ENCODE assay signal across 23 cellular contexts in genomic region chr19:23304238-23304637, GRCh38. TPM values are rescaled to one million over a fixed set of nuclear protein-coding genes. Genes with fewer than 3 reads are reported as not detected.
DNase-seq lines count a peak whose midpoint lies in the region; ATAC-seq, FAIRE-seq and TF ChIP-seq lines count a peak whose summit lies in the region.
"Had no signal": no experiment of that assay in that cellular context is flagged by ENCODE, and none has a peak within 500 bp of the region (broad histone marks: within the 10 kb centered on the region; RNA-seq: fewer than 3 reads in every experiment).

No MANE protein-coding gene starts in this region.

- no peaks in the 10 kb centered on the region for H3K36me3 ChIP-seq in right atrium auricular region
- H3K36me3 ChIP-seq in GM12878 (ENCODE audit: control insufficient read depth in 2 of 2, insufficient read depth in 2 of 2, low read length in 1 of 2): no peaks in the 10 kb centered on the region
- H3K36me3 ChIP-seq in H1 (ENCODE audit: control insufficient read depth in 2 of 4, insufficient read depth in 4 of 4, low read length in 3 of 4): no peaks in the 10 kb centered on the region
- H3K36me3 ChIP-seq: BE2C, BLaER1 had no signal

- no peaks in the 10 kb centered on the region for H3K79me1 ChIP-seq in H1 (ENCODE audit: low read depth, low read length)

- no peaks in the 10 kb centered on the region for H3K27me3 ChIP-seq in right atrium auricular region
- no peaks in the 10 kb centered on the region for H3K27me3 ChIP-seq in GM12878 (replicated peaks in 1 of 2; ENCODE audit: control insufficient read depth in 2 of 2, insufficient read depth in 2 of 2, low read length in 1 of 2)
- H3K27me3 ChIP-seq in H1 (replicated peaks in 1 of 4; ENCODE audit: control insufficient read depth in 3 of 4, extremely low read depth in 1 of 4, insufficient read depth in 3 of 4, low read length in 3 of 4): peaks cover 0 to 1% (median 0%) of the 10 kb centered on the region in 4 experiments; a peak in 1 of 7 replicates
- H3K27me3 ChIP-seq: BE2C, BLaER1 had no signal

- H3K4me1 ChIP-seq in right atrium auricular region: no peaks in the 10 kb centered on the region
- H3K4me1 ChIP-seq in A549: no peaks in the 10 kb centered on the region
- H3K4me1 ChIP-seq in GM12878 (ENCODE audit: control insufficient read depth, insufficient read depth, low read length): no peaks in the 10 kb centered on the region
- H3K4me1 ChIP-seq in H1 (replicated peaks in 1 of 4; ENCODE audit: control insufficient read depth in 3 of 4, insufficient read depth in 4 of 4, low read length in 3 of 4): no peaks in the 10 kb centered on the region
- H3K4me1 ChIP-seq: BE2C, BLaER1 had no signal

- no peak overlapping the region for H2BK20ac ChIP-seq in H1 (ENCODE audit: low read length)

- CTCF ChIA-PET in A549 (lab: Yijun Ruan, JAX): no interaction called here
- CTCF ChIA-PET in GM12878 (lab: Yijun Ruan, JAX): no interaction called here
- CTCF ChIA-PET in H1 (lab: Charles Lee; ENCODE audit: partially characterized antibody): no interaction called here

- FAIRE-seq in A549 (lab: Jason Lieb, UNC) (no peak), GM12878 (lab: Jason Lieb, UNC) (no peak), H1 (lab: Jason Lieb, UNC) (no peak)
- FAIRE-seq: GM12891 had no signal

- SMC1A ChIA-PET in GM12878 (lab: Charles Lee; ENCODE audit: uncharacterized antibody, unreplicated experiment): no interaction called here

- in situ Hi-C loops in GM12878 (cut with MboI): no loop called here

- TF ChIP-seq POLR2A in A549 (IDR thresholded peaks at IDR 0.05; ENCODE audit: low read length) (no peak), GM12878 (IDR thresholded peaks at IDR 0.05; ENCODE audit: low read depth, low read length) (no peak), H1 (IDR thresholded peaks at IDR 0.05; ENCODE audit: control extremely low read depth in 1 of 2, low read depth in 2 of 2, low read length in 2 of 2) (no peak)

- intact Hi-C loops in Right ventricle myocardium inferior (cut with DNase I) (no loop called here), GM12878 (cut with micrococcal nuclease; ENCODE audit: unreplicated experiment) (no loop called here)

- no peak overlapping the region for H2AFZ ChIP-seq in GM12878 (ENCODE audit: control insufficient read depth, low read depth, low read length)
- no peak overlapping the region for H2AFZ ChIP-seq in H1 (ENCODE audit: low read length)

- DNase-seq in right atrium auricular region (ENCODE audit: low spot score) (peak; percentile 21), Right ventricle myocardium inferior (ENCODE audit: missing footprints) (no peak), A549 (ENCODE audit: low read depth in 1 of 2, low spot score in 1 of 2) (no peak), GM12878 (ENCODE audit: low read depth, low spot score) (no peak), H1 (ENCODE audit: low read depth in 1 of 2, low spot score in 2 of 2) (no peak), dermis blood vessel endothelial cell (no peak)
- DNase-seq: ACHN; BE2C; C1 segment of cervical spinal cord; CD4-positive, alpha-beta memory T cell; CD4-positive, CD25-positive, alpha-beta regulatory T cell; CD8-positive, alpha-beta memory T cell; COR-L47; DMS 273 treated with DMSO at 0.1 percent for 48 hours; DMS153; DMS53; DND-41; EL; GDM1 had no signal

- no peak overlapping the region for H2BK15ac ChIP-seq in H1 (ENCODE audit: low read length)

- no peak overlapping the region for H4K8ac ChIP-seq in H1 (ENCODE audit: extremely low read depth, insufficient read depth, low read length)

- H3K23me2 ChIP-seq in H1 (ENCODE audit: low read depth, low read length): no peaks in the 10 kb centered on the region

- TF ChIP-seq EP300 in A549 (IDR thresholded peaks at IDR 0.05) (no peak), GM12878 (IDR thresholded peaks at IDR 0.05; ENCODE audit: borderline replicate concordance in 1 of 2, control insufficient read depth in 1 of 2, low read depth in 2 of 2, low read length in 2 of 2) (no peak), H1 (IDR thresholded peaks at IDR 0.05; ENCODE audit: borderline replicate concordance in 1 of 2, low read depth in 2 of 2, low read length in 2 of 2) (no peak)

- no peak overlapping the region for H2BK12ac ChIP-seq in H1 (ENCODE audit: low read depth, low read length)

- no peak overlapping the region for H2BK5ac ChIP-seq in H1 (ENCODE audit: low read depth, low read length)

- no peak overlapping the region for H2AK5ac ChIP-seq in H1 (ENCODE audit: low read depth, low read length)

- H3K27ac ChIP-seq in right atrium auricular region (no peak overlapping the region), A549 (no peak overlapping the region), GM12878 (ENCODE audit: control insufficient read depth, insufficient read depth) (no peak overlapping the region), H1 (ENCODE audit: low read depth, low read length) (no peak overlapping the region)
- H3K27ac ChIP-seq: 22Rv1, BLaER1 had no signal

- H3K4me2 ChIP-seq in A549: no peak overlapping the region
- no peak overlapping the region for H3K4me2 ChIP-seq in GM12878 (ENCODE audit: control insufficient read depth, insufficient read depth)
- H3K4me2 ChIP-seq in H1 (ENCODE audit: insufficient read depth in 1 of 2, low read depth in 2 of 2, low read length in 2 of 2): no peak overlapping the region
- H3K4me2 ChIP-seq: BLaER1 had no signal

- H3K4me3 ChIP-seq in right atrium auricular region: no peak overlapping the region
- H3K4me3 ChIP-seq in A549: no peak overlapping the region
- peak overlapping the region; percentile 11; the same call in 1 of the 2 replicates for H3K4me3 ChIP-seq in GM12878
- H3K4me3 ChIP-seq in H1 (ENCODE audit: extremely low read depth in 1 of 4, insufficient read depth in 2 of 4, low read depth in 3 of 4, low read length in 4 of 4): no peak overlapping the region
- H3K4me3 ChIP-seq: BLaER1 had no signal

- no peak overlapping the region for H3K4ac ChIP-seq in H1 (replicated peaks; ENCODE audit: insufficient read length, low read depth, low read length)

- H3K23ac ChIP-seq in H1 (ENCODE audit: insufficient read length): no peak overlapping the region

- H3K18ac ChIP-seq in H1 (ENCODE audit: extremely low read depth, low read length): no peak overlapping the region

- H3K79me2 ChIP-seq in GM12878 (ENCODE audit: control insufficient read depth, insufficient read depth, low read length) (no peaks in the 10 kb centered on the region), H1 (ENCODE audit: control insufficient read depth in 1 of 2, insufficient read depth in 2 of 2, low read length in 2 of 2) (no peaks in the 10 kb centered on the region)

- no peak overlapping the region for H3K56ac ChIP-seq in H1 (replicated peaks; ENCODE audit: insufficient read length, low read depth, low read length)

- TF ChIP-seq CTCF in right atrium auricular region (IDR thresholded peaks at IDR 0.05) (no peak), A549 (IDR thresholded peaks at IDR 0.05) (no peak), GM12878 (IDR thresholded peaks at IDR 0.05 in 2 of 3, conservative IDR thresholded peaks at IDR 0.05 in 1 of 3; ENCODE audit: control insufficient read depth in 2 of 3, extremely low read depth in 1 of 3, insufficient read depth in 1 of 3, low read depth in 3 of 3, low read length in 3 of 3) (no peak), H1 (IDR thresholded peaks at IDR 0.05; ENCODE audit: control extremely low read depth in 1 of 3, insufficient read depth in 1 of 3, low read depth in 1 of 3, low read length in 3 of 3) (no peak)

- RAD21 ChIA-PET in GM12878 (lab: Charles Lee; ENCODE audit: unreplicated experiment): no interaction called here

- H4K91ac ChIP-seq in H1 (replicated peaks; ENCODE audit: insufficient read length, low read length): no peak overlapping the region

- H4K5ac ChIP-seq in H1 (ENCODE audit: insufficient read length, low read depth, low read length): no peak overlapping the region

- POLR2A ChIA-PET in A549 (lab: Yijun Ruan, JAX) (no interaction called here), GM12878 (lab: Charles Lee) (no interaction called here), H1 (lab: Charles Lee; ENCODE audit: partially characterized antibody) (no interaction called here)

- ATAC-seq in Right ventricle myocardium inferior: no peak
- no peak for ATAC-seq in A549
- no peak for ATAC-seq in GM12878
- ATAC-seq in HG02623 (IDR thresholded peaks at IDR 0.05; ENCODE audit: unreplicated experiment): no peak

- H2BK120ac ChIP-seq in H1 (replicated peaks; ENCODE audit: low read depth, low read length): no peak overlapping the region

- no peaks in the 10 kb centered on the region for H3K9me3 ChIP-seq in right atrium auricular region
- peaks cover 37% of the 10 kb centered on the region for H3K9me3 ChIP-seq in A549
- no peaks in the 10 kb centered on the region; the same call in 2 of the 3 replicates for H3K9me3 ChIP-seq in GM12878 (replicated peaks; ENCODE audit: control insufficient read depth, insufficient read depth, low read length)
- peaks cover 51 to 60% of the 10 kb centered on the region in 2 experiments for H3K9me3 ChIP-seq in H1 (ENCODE audit: insufficient read depth in 2 of 2, low read depth in 1 of 2, low read length in 1 of 2)
- H3K9me3 ChIP-seq: BE2C had no signal

- no peak overlapping the region for H3K14ac ChIP-seq in H1 (ENCODE audit: insufficient read length)

- no peaks in the 10 kb centered on the region for H4K20me1 ChIP-seq in GM12878 (ENCODE audit: control insufficient read depth, insufficient read depth)
- no peaks in the 10 kb centered on the region for H4K20me1 ChIP-seq in H1 (replicated peaks in 1 of 2; ENCODE audit: control insufficient read depth in 1 of 2, insufficient read depth in 2 of 2, low read length in 2 of 2)
- H4K20me1 ChIP-seq: BLaER1 had no signal

- BruUV-seq in GM12878 (replicated peaks; lab: Mats Ljungman, UMichigan): no TSS peak

- TF ChIP-seq RAD21 in A549 (conservative IDR thresholded peaks at IDR 0.05 in 1 of 2, IDR thresholded peaks at IDR 0.05 in 1 of 2) (no peak), GM12878 (IDR thresholded peaks at IDR 0.05; ENCODE audit: insufficient read depth, low read depth, low read length) (no peak), H1 (IDR thresholded peaks at IDR 0.05 in 1 of 2, conservative IDR thresholded peaks at IDR 0.05 in 1 of 2; ENCODE audit: low read depth in 2 of 2, low read length in 2 of 2) (no peak)

- no peak overlapping the region for H3K9ac ChIP-seq in GM12878 (ENCODE audit: control insufficient read depth, insufficient read depth, low read length)
- H3K9ac ChIP-seq in H1 (replicated peaks in 1 of 4; ENCODE audit: extremely low read depth in 1 of 4, low read depth in 3 of 4, low read length in 3 of 4): no peak overlapping the region
- H3K9ac ChIP-seq: BLaER1 had no signal

- 20% methylated on average over 3 of the region's 3 CpGs for WGBS in A549 (ENCODE audit: missing lambda C conversion rate)
- 24% methylated on average over 3 of the region's 3 CpGs for WGBS in GM12878 (ENCODE audit: insufficient coverage, insufficient replicate concordance, low lambda C conversion rate, missing lambda C conversion rate)
- 77% methylated on average over 3 of the region's 3 CpGs; no CpG with 5 or more reads in 1 of the 2 experiments for WGBS in H1 (ENCODE audit: extremely low coverage in 1 of 2, insufficient coverage in 1 of 2, insufficient read length in 1 of 2, insufficient replicate concordance in 2 of 2, low coverage in 1 of 2, low lambda C conversion rate in 2 of 2, missing lambda C conversion rate in 1 of 2), 2 experiments

RNA-seq across cellular contexts. Expression of gene ZNF724, which starts 54.0 kb away (rescaled TPM):
- total RNA-seq in right atrium auricular region (1 to 10 TPM; 1.4 TPM), Right ventricle myocardium inferior (1.3 TPM), GM12878 (2014; rRNA removed) (10.8 and 11.1 TPM in 2 replicates), GM12878 (2014; rRNA removed; fragmentation: Illumina TruSeq; extraction: Trizol) (14.2 and 14.7 TPM in 2 replicates), GM12878 (2021) (6.5 and 7.3 TPM in 2 replicates), dermis blood vessel endothelial cell (5.6 and 8.7 TPM in 2 replicates)
- polyA plus RNA-seq in A549 (2011; rRNA removed) (1.8 and 1.9 TPM in 2 replicates), A549 (2017; fragmentation: RNase III; extraction: RNeasy Plus Mini Kit Qiagen cat#74134 plus additional on column Dnase treatment) (1.4 to 1.5 TPM (median 1.5 TPM) in 3 replicates), GM12878 (2011; rRNA removed) (3.2 and 4.3 TPM in 2 replicates), GM12878 (2014; fragmentation: Illumina TruSeq; extraction: Trizol) (3.7 and 4.2 TPM in 2 replicates), GM12878 (2014; fragmentation: Nextera tagmentation; extraction: Ambion mirVana) (1 to 10 TPM in 1 of 2 experiments, under 1 TPM in 1; 0.71 to 1.1 TPM), GM12878 (2014; rRNA removed) (3.0 and 3.9 TPM in 2 replicates), GM12878 (2016; fragmentation: Nextera tagmentation; extraction: Ambion mirVana) (1 to 10 TPM; 4.1 to 5.8 TPM), H1 (2011; rRNA removed) (6.4 and 8.7 TPM in 2 replicates)
- polyA plus RNA-seq in A549 (2012; cell fraction: cytosol; rRNA removed): 0.65 and 0.67 TPM in 2 replicates
- 0.26 and 0.35 TPM in 2 replicates for polyA plus RNA-seq in A549 (2012; cell fraction: nucleus; rRNA removed)
- polyA minus RNA-seq in A549 (2011; rRNA and poly(A)+ RNA removed): 8.4 and 10.5 TPM in 2 replicates
- total RNA-seq in GM12878 (2013; cell fraction: nucleolus; rRNA removed): 32.8 and 35.0 TPM in 2 replicates
- 1.2 TPM for polyA plus RNA-seq in GM12878 (2011; ENCODE audit: low read depth)
- 2.1 and 2.9 TPM in 2 replicates for polyA plus RNA-seq in GM12878 (2011; cell fraction: cytosol; rRNA removed)
- 2.8 and 3.0 TPM in 2 replicates for polyA plus RNA-seq in GM12878 (2011; cell fraction: nucleus; rRNA removed)
- polyA plus RNA-seq in GM12878 (2012): 1.5 and 1.7 TPM in 2 replicates
- polyA minus RNA-seq in GM12878 (2011; rRNA and poly(A)+ RNA removed): 9.6 and 14.4 TPM in 2 replicates
- 4.5 and 7.6 TPM in 2 replicates for polyA minus RNA-seq in GM12878 (2011; cell fraction: cytosol; rRNA and poly(A)+ RNA removed)
- 5.7 and 11.5 TPM in 2 replicates for polyA minus RNA-seq in GM12878 (2011; cell fraction: nucleus; rRNA and poly(A)+ RNA removed)
- total RNA-seq in H1 (2021; fragmentation: NEBNext Ultra II Directional; extraction: Animal tissue kit (Norgen Biotek cat#: 25700)): 62.3 and 67.2 TPM in 2 replicates
- polyA plus RNA-seq in H1 (2011; cell fraction: cytosol; rRNA removed): 11.3 TPM
- polyA plus RNA-seq in H1 (2011; cell fraction: nucleus; rRNA removed): 25.0 TPM
- polyA plus RNA-seq in H1 (2012, experiment 1 of 2): 9.4 to 15.5 TPM (median 14.5 TPM) in 4 replicates
- polyA plus RNA-seq in H1 (2012, experiment 2 of 2): 1.3 TPM
- 36.2 TPM for polyA plus RNA-seq in H1 (2013, experiment 1 of 2)
- 34.0 TPM for polyA plus RNA-seq in H1 (2013, experiment 2 of 2)
- 130 TPM in 2 replicates for polyA minus RNA-seq in H1 (2011; rRNA and poly(A)+ RNA removed)
- polyA minus RNA-seq in H1 (2011; cell fraction: cytosol; rRNA and poly(A)+ RNA removed): 55.8 TPM
- polyA minus RNA-seq in H1 (2011; cell fraction: nucleus; rRNA and poly(A)+ RNA removed): 182 TPM
